ENCODE assay signal across 8 cellular contexts in genomic region chr2:37570773-37571570, GRCh38.
A peak's percentile ranks its signal among the peaks of the same experiment; 100 is the strongest.
DNase-seq lines count a peak whose midpoint lies in the region; ATAC-seq, FAIRE-seq and TF ChIP-seq lines count a peak whose summit lies in the region.

No MANE protein-coding gene starts in this region.

- H3K4me1 Mint-ChIP-seq in Caco-2 (ENCODE audit: low read depth, unreplicated experiment) = peaks cover 52% of the 10 kb centered on the region

- H3K4me1 ChIP-seq in Caco-2 (peaks cover 42% of the 10 kb centered on the region), spleen (peaks cover 0 to 7% (median 0%) of the 10 kb centered on the region in 6 donors)

- BruUV-seq in Caco-2 (replicated peaks; lab: Mats Ljungman, UMichigan) = TSS peak; percentile 96

- no peaks in the 10 kb centered on the region for H3K36me3 ChIP-seq in Caco-2 (ENCODE audit: control insufficient read depth, insufficient read depth, low read length)
- H3K36me3 ChIP-seq in bronchial epithelial cell (ENCODE audit: control insufficient read depth, insufficient read depth, low read length) = no peaks in the 10 kb centered on the region
- no peaks in the 10 kb centered on the region for H3K36me3 ChIP-seq in spleen

- intact Hi-C loops in Caco-2 (cut with micrococcal nuclease; ENCODE audit: unreplicated experiment) = loop anchor here (1.0 to 5.0 kb wide), 8 partner anchors 12 to 257 kb away; no protein-coding TSS in a partner anchor
- intact Hi-C loops in spleen (cut with DNase I; ENCODE audit: low total_unique reads) = no loop called here

- peak; percentile 65 for ATAC-seq in GM19372 (IDR thresholded peaks at IDR 0.05; ENCODE audit: low read depth, unreplicated experiment)
- ATAC-seq in HG03354 (IDR thresholded peaks at IDR 0.05; ENCODE audit: poor library complexity, severe bottlenecking, unreplicated experiment) = peak; percentile 87

- peaks cover 8% of the 10 kb centered on the region for H3K36me3 Mint-ChIP-seq in Caco-2 (ENCODE audit: insufficient read depth, unreplicated experiment)

- TF ChIP-seq CTCF in Caco-2 (IDR thresholded peaks at IDR 0.05; ENCODE audit: insufficient read depth in 1 of 2, low read depth in 1 of 2, low read length in 1 of 2, severe bottlenecking in 1 of 2, unreplicated experiment in 1 of 2) = no peak
- no peak for TF ChIP-seq CTCF in bronchial epithelial cell (IDR thresholded peaks at IDR 0.05; ENCODE audit: insufficient read depth, low read length, severe bottlenecking)
- TF ChIP-seq CTCF in spleen (IDR thresholded peaks at IDR 0.05 in 8 of 11, conservative IDR thresholded peaks at IDR 0.05 in 3 of 11) = no peak

- H3K9me3 ChIP-seq in Caco-2 = no peaks in the 10 kb centered on the region; the same call in 1 of the 2 replicates
- H3K9me3 ChIP-seq in spleen = no peaks in the 10 kb centered on the region

- CTCF ChIA-PET in Caco-2 (lab: Charles Lee) = interaction anchor here (0.6 to 1.6 kb wide), 3 partner anchors 19 to 307 kb away, joined by 3 to 8 read pairs (median 3); no protein-coding TSS in a partner anchor

- POLR2A ChIA-PET in Caco-2 (lab: Charles Lee) = interaction anchor here (0.5 kb wide), 1 partner anchor 1180 kb away, joined by 3 read pairs; the partner anchor contains the start of gene SRSF7

- no peak for FAIRE-seq in bronchial epithelial cell (lab: Jason Lieb, UNC)

- no peaks in the 10 kb centered on the region for H3K27me3 ChIP-seq in Caco-2 (replicated peaks; ENCODE audit: control insufficient read depth, insufficient read depth, low read length)
- H3K27me3 ChIP-seq in bronchial epithelial cell (ENCODE audit: control insufficient read depth, insufficient read depth, low read length) = no peaks in the 10 kb centered on the region
- H3K27me3 ChIP-seq in spleen (replicated peaks in 1 of 7) = no peaks in the 10 kb centered on the region

- no peak overlapping the region for H3K27ac ChIP-seq in spleen

- WGBS in spleen, 5 donors = 61 to 76% (median 70%) methylated on average over 6 of the region's 6 CpGs

- H3K4me3 ChIP-seq in Caco-2 (ENCODE audit: low read depth, low read length) (no peak overlapping the region), bronchial epithelial cell (ENCODE audit: low read depth, low read length) (no peak overlapping the region), skeletal muscle cell (ENCODE audit: low read depth, low read length) (no peak overlapping the region), spleen (no peak overlapping the region)

- peak in 1 of 2 experiments; percentile 69 for DNase-seq in Caco-2
- peak; percentile 96 for DNase-seq in bronchial epithelial cell (ENCODE audit: low read depth)
- DNase-seq in skeletal muscle cell (ENCODE audit: low read depth) = peak; percentile 79
- no peak for DNase-seq in NCI-H1694 treated with DMSO at 0.1 percent for 48 hours (lab: John Stamatoyannopoulos, UW)
- no peak for DNase-seq in spleen
- DNase-seq in SHP77 treated with DMSO at 0.1 percent for 48 hours (lab: John Stamatoyannopoulos, UW) = no peak

- no peaks in the 10 kb centered on the region for H3K27me3 Mint-ChIP-seq in Caco-2 (ENCODE audit: insufficient read depth, unreplicated experiment)

- H3K27ac Mint-ChIP-seq in Caco-2 (ENCODE audit: unreplicated experiment) = peak overlapping the region; percentile 92

- no peak for TF ChIP-seq POLR2A in spleen (IDR thresholded peaks at IDR 0.05)

- H3K4me3 Mint-ChIP-seq in Caco-2 (ENCODE audit: unreplicated experiment) = peak overlapping the region; percentile 35

- no peaks in the 10 kb centered on the region for H3K9me3 Mint-ChIP-seq in Caco-2 (ENCODE audit: unreplicated experiment)

Comparison
In these comparisons a context has a peak if more than half of its experiments do, and no peak if none do; other contexts are left out.
1. DNase-seq: peak in bronchial epithelial cell (single experiment) and skeletal muscle cell (single experiment); none in NCI-H1694 treated with DMSO at 0.1 percent for 48 hours (single experiment), spleen (single experiment) and SHP77 treated with DMSO at 0.1 percent for 48 hours (single experiment).